31 cellular contexts compared by ENCODE assay signal in the genomic region with DNA sequence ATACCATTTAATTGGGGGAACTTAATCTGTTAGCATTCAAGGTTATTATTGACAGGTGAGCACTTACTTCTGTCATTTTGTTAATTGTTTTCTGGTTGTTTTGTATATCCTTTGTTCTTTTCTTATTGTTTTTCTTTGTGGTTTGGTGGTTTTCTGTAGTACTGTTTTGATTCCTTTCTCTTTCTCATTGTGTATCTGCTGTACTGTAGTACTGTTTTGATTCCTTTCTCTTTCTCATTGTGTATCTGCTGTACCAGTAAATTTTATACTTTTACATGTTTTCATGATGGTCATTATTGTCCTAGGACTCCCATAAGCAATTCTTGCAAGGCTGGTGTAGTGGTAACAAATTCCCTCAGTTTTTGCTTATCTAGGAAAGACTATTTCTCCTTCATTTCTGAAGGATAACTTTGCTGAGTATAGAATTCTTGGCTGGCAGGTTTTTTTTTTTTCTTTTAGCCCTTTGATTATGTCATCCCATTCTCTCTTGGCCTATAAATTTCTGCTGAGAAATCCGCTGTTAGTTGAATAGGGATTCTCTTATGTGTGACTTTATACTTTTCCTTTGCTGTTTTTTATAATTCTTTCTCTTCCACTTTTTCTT. TPM values are rescaled to one million over a fixed set of nuclear protein-coding genes. Genes with fewer than 3 reads are reported as not detected.
"Had no signal": no experiment of that assay in that cellular context is flagged by ENCODE, and none has a peak within 500 bp of the region (broad histone marks: within the 10 kb centered on the region; RNA-seq: fewer than 3 reads in every experiment).

No MANE protein-coding gene starts in this region.

- H3K9ac ChIP-seq: neural progenitor cell, parathyroid adenoma had no signal

- H3K4me3 Mint-ChIP-seq: natural killer cell; nephron; neural progenitor cell; stimulated activated naive B cell treated with anti-CD40 and anti-IgM and Interleukin-4, amounts not matched to agents 10 μg/mL and 1 μg/mL and 100 μg/mL, for 72 hours; stimulated activated naive CD8-positive, alpha-beta T cell treated with anti-CD3 and anti-CD28 coated beads, Interleukin-15, Interleukin-2, amounts not matched to agents 100 ng/mL and 50 ng/mL, for 24 hours had no signal

- H3K27ac ChIP-seq: neural progenitor cell, ovary, parathyroid adenoma, psoas muscle, skin epidermis, spleen, stomach, thoracic aorta, thyroid gland, tibial nerve, upper lobe of left lung, vagina had no signal

- H3K27me3 ChIP-seq: neural progenitor cell, ovary, spleen, stomach, thyroid gland, tibial nerve, upper lobe of left lung, vagina had no signal

- H3K4me1 Mint-ChIP-seq: natural killer cell; nephron; neural progenitor cell; stimulated activated naive B cell treated with anti-CD40 and anti-IgM and Interleukin-4, amounts not matched to agents 10 μg/mL and 1 μg/mL and 100 μg/mL, for 72 hours had no signal

- H3K4me3 ChIP-seq: neural progenitor cell, ovary, psoas muscle, skin epidermis, smooth muscle cell, spleen, stomach, thoracic aorta, thyroid gland, tibial nerve, upper lobe of left lung, vagina had no signal

- ATAC-seq: natural killer cell; psoas muscle; right cardiac atrium; sciatic nerve; stimulated activated naive B cell treated with anti-CD40 and anti-IgM and Interleukin-4, amounts not matched to agents 10 μg/mL and 1 μg/mL and 100 μg/mL, for 72 hours had no signal

- H3K4me1 ChIP-seq: neural progenitor cell, parathyroid adenoma, psoas muscle, spleen, stomach, thyroid gland, tibial nerve, upper lobe of left lung, vagina had no signal

- H3K27me3 Mint-ChIP-seq: progenitor cell of endocrine pancreas; stimulated activated naive B cell treated with anti-CD40 and anti-IgM and Interleukin-4, amounts not matched to agents 10 μg/mL and 1 μg/mL and 100 μg/mL, for 72 hours; stimulated activated naive CD8-positive, alpha-beta T cell treated with anti-CD3 and anti-CD28 coated beads, Interleukin-15, Interleukin-2, amounts not matched to agents 100 ng/mL and 50 ng/mL, for 24 hours had no signal

- DNase-seq: natural killer cell; occipital lobe; ovary; posterior cingulate gyrus; psoas muscle; right cardiac atrium; spleen; stimulated activated CD4-positive, alpha-beta T cell treated with anti-CD3 and anti-CD28 coated beads, Interleukin-12 subunit alpha, Interleukin-12 subunit beta, amount 100 ng/mL, for 4 hours; stimulated activated CD4-positive, alpha-beta T cell treated with anti-CD3 and anti-CD28 coated beads, Interleukin-1b, Interleukin-23, amount 100 ng/mL, for 48 hours; stimulated activated CD4-positive, alpha-beta T cell treated with anti-CD3 and anti-CD28 coated beads, Interleukin-4, amount 100 ng/mL, for 1 hour; stimulated activated CD4-positive, alpha-beta T cell treated with anti-CD3 and anti-CD28 coated beads, Interleukin-4, amount 100 ng/mL, for 4 hours; stimulated activated CD8-positive, alpha-beta memory T cell treated with anti-CD3 and anti-CD28 coated beads, Interleukin-4, amount 100 ng/mL, for 48 hours; stimulated activated naive B cell treated with anti-CD40 and anti-IgM and Interleukin-4, amounts not matched to agents 10 μg/mL and 1 μg/mL and 100 μg/mL, for 72 hours; stimulated activated naive CD4-positive, alpha-beta T cell treated with Interleukin-2 at 50 U/mL for 16 hours; stomach; thyroid gland; trophoblast cell; upper lobe of left lung had no signal

- H2AFZ ChIP-seq: neural progenitor cell, parathyroid adenoma had no signal

- H3K36me3 ChIP-seq: neural progenitor cell, ovary, spleen, stomach, thoracic aorta, thyroid gland, tibial nerve, upper lobe of left lung, vagina had no signal

- FAIRE-seq: urothelium cell line had no signal

- H3K79me2 ChIP-seq: parathyroid adenoma had no signal

- H3K4me2 ChIP-seq: neural progenitor cell, smooth muscle cell had no signal

- H3K9me3 ChIP-seq: ovary, thyroid gland had no signal

- H3K27ac Mint-ChIP-seq: natural killer cell; nephron; neural progenitor cell; progenitor cell of endocrine pancreas; stimulated activated naive B cell treated with anti-CD40 and anti-IgM and Interleukin-4, amounts not matched to agents 10 μg/mL and 1 μg/mL and 100 μg/mL, for 72 hours; stimulated activated naive CD8-positive, alpha-beta T cell treated with anti-CD3 and anti-CD28 coated beads, Interleukin-15, Interleukin-2, amounts not matched to agents 100 ng/mL and 50 ng/mL, for 24 hours had no signal

RNA-seq across cellular contexts. Expression of a gene that starts 24.1 kb away (rescaled TPM):
- total RNA-seq: subcutaneous adipose tissue had no signal
